In genomic region chr1:12495725-12496124, GRCh38 we compare ENCODE assay signal across 1 cellular context.
TF ChIP-seq lines count a peak whose summit lies in the region.

No MANE protein-coding gene starts in this region.

TF ChIP-seq in WTC11, 78 proteins besides CTCF, POLR2A, EP300 and RAD21 (continued from another document):
- TF ChIP-seq, protein P1, sequence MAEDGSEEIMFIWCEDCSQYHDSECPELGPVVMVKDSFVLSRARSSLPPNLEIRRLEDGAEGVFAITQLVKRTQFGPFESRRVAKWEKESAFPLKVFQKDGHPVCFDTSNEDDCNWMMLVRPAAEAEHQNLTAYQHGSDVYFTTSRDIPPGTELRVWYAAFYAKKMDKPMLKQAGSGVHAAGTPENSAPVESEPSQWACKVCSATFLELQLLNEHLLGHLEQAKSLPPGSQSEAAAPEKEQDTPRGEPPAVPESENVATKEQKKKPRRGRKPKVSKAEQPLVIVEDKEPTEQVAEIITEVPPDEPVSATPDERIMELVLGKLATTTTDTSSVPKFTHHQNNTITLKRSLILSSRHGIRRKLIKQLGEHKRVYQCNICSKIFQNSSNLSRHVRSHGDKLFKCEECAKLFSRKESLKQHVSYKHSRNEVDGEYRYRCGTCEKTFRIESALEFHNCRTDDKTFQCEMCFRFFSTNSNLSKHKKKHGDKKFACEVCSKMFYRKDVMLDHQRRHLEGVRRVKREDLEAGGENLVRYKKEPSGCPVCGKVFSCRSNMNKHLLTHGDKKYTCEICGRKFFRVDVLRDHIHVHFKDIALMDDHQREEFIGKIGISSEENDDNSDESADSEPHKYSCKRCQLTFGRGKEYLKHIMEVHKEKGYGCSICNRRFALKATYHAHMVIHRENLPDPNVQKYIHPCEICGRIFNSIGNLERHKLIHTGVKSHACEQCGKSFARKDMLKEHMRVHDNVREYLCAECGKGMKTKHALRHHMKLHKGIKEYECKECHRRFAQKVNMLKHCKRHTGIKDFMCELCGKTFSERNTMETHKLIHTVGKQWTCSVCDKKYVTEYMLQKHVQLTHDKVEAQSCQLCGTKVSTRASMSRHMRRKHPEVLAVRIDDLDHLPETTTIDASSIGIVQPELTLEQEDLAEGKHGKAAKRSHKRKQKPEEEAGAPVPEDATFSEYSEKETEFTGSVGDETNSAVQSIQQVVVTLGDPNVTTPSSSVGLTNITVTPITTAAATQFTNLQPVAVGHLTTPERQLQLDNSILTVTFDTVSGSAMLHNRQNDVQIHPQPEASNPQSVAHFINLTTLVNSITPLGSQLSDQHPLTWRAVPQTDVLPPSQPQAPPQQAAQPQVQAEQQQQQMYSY (CRISPR knock-in tag; IDR thresholded peaks at IDR 0.05) = no peak
- TF ChIP-seq NR1H2 (CRISPR knock-in tag; IDR thresholded peaks at IDR 0.05) (no peak), ATF6 (CRISPR knock-in tag; IDR thresholded peaks at IDR 0.05) (no peak), ZNF121 (CRISPR knock-in tag; IDR thresholded peaks at IDR 0.05) (no peak), KAT7 (CRISPR knock-in tag; IDR thresholded peaks at IDR 0.05; ENCODE audit: borderline replicate concordance) (no peak), JAZF1 (CRISPR knock-in tag; IDR thresholded peaks at IDR 0.05) (no peak)
- TF ChIP-seq, protein P2, sequence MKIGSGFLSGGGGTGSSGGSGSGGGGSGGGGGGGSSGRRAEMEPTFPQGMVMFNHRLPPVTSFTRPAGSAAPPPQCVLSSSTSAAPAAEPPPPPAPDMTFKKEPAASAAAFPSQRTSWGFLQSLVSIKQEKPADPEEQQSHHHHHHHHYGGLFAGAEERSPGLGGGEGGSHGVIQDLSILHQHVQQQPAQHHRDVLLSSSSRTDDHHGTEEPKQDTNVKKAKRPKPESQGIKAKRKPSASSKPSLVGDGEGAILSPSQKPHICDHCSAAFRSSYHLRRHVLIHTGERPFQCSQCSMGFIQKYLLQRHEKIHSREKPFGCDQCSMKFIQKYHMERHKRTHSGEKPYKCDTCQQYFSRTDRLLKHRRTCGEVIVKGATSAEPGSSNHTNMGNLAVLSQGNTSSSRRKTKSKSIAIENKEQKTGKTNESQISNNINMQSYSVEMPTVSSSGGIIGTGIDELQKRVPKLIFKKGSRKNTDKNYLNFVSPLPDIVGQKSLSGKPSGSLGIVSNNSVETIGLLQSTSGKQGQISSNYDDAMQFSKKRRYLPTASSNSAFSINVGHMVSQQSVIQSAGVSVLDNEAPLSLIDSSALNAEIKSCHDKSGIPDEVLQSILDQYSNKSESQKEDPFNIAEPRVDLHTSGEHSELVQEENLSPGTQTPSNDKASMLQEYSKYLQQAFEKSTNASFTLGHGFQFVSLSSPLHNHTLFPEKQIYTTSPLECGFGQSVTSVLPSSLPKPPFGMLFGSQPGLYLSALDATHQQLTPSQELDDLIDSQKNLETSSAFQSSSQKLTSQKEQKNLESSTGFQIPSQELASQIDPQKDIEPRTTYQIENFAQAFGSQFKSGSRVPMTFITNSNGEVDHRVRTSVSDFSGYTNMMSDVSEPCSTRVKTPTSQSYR (CRISPR knock-in tag; IDR thresholded peaks at IDR 0.05) = no peak
